22 cellular contexts compared by ENCODE assay signal in genomic region chr2:68878071-68878711, GRCh38. TPM values are rescaled to one million over a fixed set of nuclear protein-coding genes. Genes with fewer than 3 reads are reported as not detected.
DNase-seq lines count a peak whose midpoint lies in the region; ATAC-seq, FAIRE-seq and TF ChIP-seq lines count a peak whose summit lies in the region.
"Had no signal": no experiment of that assay in that cellular context is flagged by ENCODE, and none has a peak within 500 bp of the region (broad histone marks: within the 10 kb centered on the region; RNA-seq: fewer than 3 reads in every experiment).

No MANE protein-coding gene starts in this region.

- H3K9me3 ChIP-seq in SJCRH30 (replicated peaks) (no peaks in the 10 kb centered on the region), K562 (replicated peaks; ENCODE audit: control insufficient read depth, insufficient read depth, low read depth, low read length) (no peaks in the 10 kb centered on the region)
- H3K9me3 ChIP-seq: BLaER1, MG63 had no signal

- H3K4ac ChIP-seq in mesendoderm (ENCODE audit: low read depth, low read length) = no peak overlapping the region

- H3K4me1 ChIP-seq in SJCRH30 (peaks cover 28% of the 10 kb centered on the region), K562 (replicated peaks in 1 of 2; ENCODE audit: control insufficient read depth in 2 of 2, insufficient read depth in 2 of 2, low read length in 2 of 2) (peaks cover 0 to 27% of the 10 kb centered on the region in 2 experiments; a peak in 3 of 5 replicates), mesendoderm (ENCODE audit: control insufficient read depth, low read depth, low read length) (peaks cover 3% of the 10 kb centered on the region)
- H3K4me1 ChIP-seq: BLaER1 had no signal

- H3K27ac ChIP-seq in SJCRH30 (peak overlapping the region; percentile 9; the same call in 1 of the 2 replicates), K562 (ENCODE audit: extremely low read depth, low read depth, low read length) (no peak overlapping the region), mesendoderm (ENCODE audit: low read depth, low read length) (no peak overlapping the region)
- H3K27ac ChIP-seq: 22Rv1, BLaER1, GM23248 had no signal

- no peaks in the 10 kb centered on the region for H3K36me3 ChIP-seq in SJCRH30
- no peaks in the 10 kb centered on the region for H3K36me3 ChIP-seq in K562 (ENCODE audit: control insufficient read depth, insufficient read depth, low read length)
- H3K36me3 ChIP-seq in mesendoderm (ENCODE audit: control insufficient read depth, insufficient read depth, low read length) = no peaks in the 10 kb centered on the region
- H3K36me3 ChIP-seq: BLaER1, MG63 had no signal

- in situ Hi-C loops in K562 (cut with MboI) = no loop called here

- H4K5ac ChIP-seq in mesendoderm (ENCODE audit: low read length) = no peak overlapping the region

- H3K4me2 ChIP-seq in K562 (ENCODE audit: insufficient read depth, low read length) = peak overlapping the region; percentile 22; the same call in 1 of the 2 replicates
- H3K4me2 ChIP-seq in mesendoderm (ENCODE audit: low read length) = no peak overlapping the region
- H3K4me2 ChIP-seq: BLaER1 had no signal

- H3K4me3 ChIP-seq in SJCRH30 (no peak overlapping the region), K562 (no peak overlapping the region), mesendoderm (ENCODE audit: low read length) (no peak overlapping the region)
- H3K4me3 ChIP-seq: BLaER1, GM23248, MG63 had no signal

- intact Hi-C loops in activated CD4-positive, alpha-beta T cell treated with anti-CD3 and anti-CD28 coated beads for 36 hours (cut with DNase I, micrococcal nuclease) = no loop called here
- intact Hi-C loops in K562 (cut with micrococcal nuclease) = no loop called here

- no peak overlapping the region for H4K8ac ChIP-seq in mesendoderm (ENCODE audit: low read depth, low read length)

- 5% methylated on average over 6 of the region's 6 CpGs for WGBS in K562 (ENCODE audit: insufficient coverage, low coverage, missing lambda C conversion rate)
- WGBS in mesendoderm (ENCODE audit: extremely low coverage, insufficient coverage, low lambda C conversion rate) = no CpG with 5 or more reads among the region's 6 CpGs

- no peak overlapping the region for H3K4me3 Mint-ChIP-seq in activated CD4-positive, alpha-beta T cell treated with anti-CD3 and anti-CD28 coated beads for 36 hours
- H3K4me3 Mint-ChIP-seq: CD4-positive, alpha-beta T cell had no signal

- no peak for TF ChIP-seq POLR2A in K562 (conservative IDR thresholded peaks at IDR 0.05)

- ATAC-seq in activated CD4-positive, alpha-beta T cell treated with anti-CD3 and anti-CD28 coated beads for 36 hours = peak; percentile 23
- peak; percentile 59 for ATAC-seq in K562
- no peak for ATAC-seq in HG02623 (IDR thresholded peaks at IDR 0.05; ENCODE audit: unreplicated experiment)

- BruUV-seq in K562 (replicated peaks; lab: Mats Ljungman, UMichigan) = no TSS peak

- H3K27ac Mint-ChIP-seq in activated CD4-positive, alpha-beta T cell treated with anti-CD3 and anti-CD28 coated beads for 36 hours = peak overlapping the region; percentile 56
- H3K27ac Mint-ChIP-seq: CD4-positive, alpha-beta T cell had no signal

- H2BK15ac ChIP-seq in mesendoderm (replicated peaks; ENCODE audit: low read depth) = peak overlapping the region; percentile 79

- H3K79me2 ChIP-seq in K562 (ENCODE audit: control insufficient read depth, insufficient read depth, low read length) (no peaks in the 10 kb centered on the region), mesendoderm (ENCODE audit: control insufficient read depth, insufficient read depth, low read length) (no peaks in the 10 kb centered on the region)

- no peak overlapping the region for H2BK120ac ChIP-seq in mesendoderm (ENCODE audit: low read depth, low read length)

- no peaks in the 10 kb centered on the region for H3K79me1 ChIP-seq in mesendoderm (ENCODE audit: low read length)

- H3K4me1 Mint-ChIP-seq in activated CD4-positive, alpha-beta T cell treated with anti-CD3 and anti-CD28 coated beads for 36 hours = peaks cover 7% of the 10 kb centered on the region

- H3K36me3 Mint-ChIP-seq in activated CD4-positive, alpha-beta T cell treated with anti-CD3 and anti-CD28 coated beads for 36 hours (ENCODE audit: low read depth) = no peaks in the 10 kb centered on the region

- no peak overlapping the region for H2AK5ac ChIP-seq in mesendoderm (ENCODE audit: low read length)

- 0 out of 2 replicates have a peak overlapping the region, but pooled peaks have one; percentile 1 for H2AFZ ChIP-seq in K562 (ENCODE audit: low read depth, low read length)
- H2AFZ ChIP-seq: GM23248 had no signal

- no peak for TF ChIP-seq RAD21 in K562 (CRISPR knock-in tag; conservative IDR thresholded peaks at IDR 0.05 in 1 of 2, IDR thresholded peaks at IDR 0.05 in 1 of 2)

- no peak overlapping the region for H3K56ac ChIP-seq in mesendoderm (ENCODE audit: low read length)

- no peaks in the 10 kb centered on the region for H3K9me1 ChIP-seq in K562 (ENCODE audit: control insufficient read depth, insufficient read depth, low read length)

- DNase-seq in activated CD4-positive, alpha-beta T cell treated with anti-CD3 and anti-CD28 coated beads for 36 hours = peak; percentile 7
- no peak for DNase-seq in activated CD4-positive, alpha-beta T cell treated with anti-CD3 and anti-CD28 coated beads for 1 hour
- DNase-seq in SJCRH30 (no peak), K562 (ENCODE audit: extremely low read depth in 1 of 4, low spot score in 3 of 4) (peak in 2 of 4 experiments; percentile 54 to 79), mesendoderm (no peak), iPS-NIHi7 (ENCODE audit: extremely low spot score) (no peak)
- DNase-seq in activated CD4-positive, CD25-positive, alpha-beta regulatory T cell treated with anti-CD3 and anti-CD28 coated beads, Interleukin-2, amount 50 U/mL, for 72 hours = no peak
- DNase-seq: ACHN; CD4-positive, alpha-beta T cell; DND-41; MG63; NCI-H187; NCI-H446 treated with DMSO at 0.1 percent for 48 hours; NCI-H526 treated with DMSO at 0.1 percent for 48 hours; Right ventricle myocardium superior had no signal

- POLR2A ChIA-PET in activated CD4-positive, alpha-beta T cell treated with anti-CD3 and anti-CD28 coated beads for 36 hours (lab: Charles Lee) = interaction anchor here (0.6 kb wide), 1 partner anchor 398 kb away, joined by 3 read pairs; no protein-coding TSS in a partner anchor
- POLR2A ChIA-PET in K562 (lab: Yijun Ruan, JAX) = no interaction called here

- no peak overlapping the region for H2BK5ac ChIP-seq in mesendoderm (ENCODE audit: low read length)

- TF ChIP-seq CTCF in K562 (IDR thresholded peaks at IDR 0.05 in 2 of 3, conservative IDR thresholded peaks at IDR 0.05 in 1 of 3; ENCODE audit: insufficient read depth in 2 of 3, low read depth in 1 of 3, low read length in 3 of 3) = no peak

- CTCF ChIA-PET in activated CD4-positive, alpha-beta T cell treated with anti-CD3 and anti-CD28 coated beads for 36 hours (lab: Charles Lee) = interaction anchor here (0.6 kb wide), 1 partner anchor 316 kb away, joined by 3 read pairs; no protein-coding TSS in a partner anchor
- CTCF ChIA-PET in K562 (lab: Yijun Ruan, JAX; ENCODE audit: low intra/inter-chr PET ratio) = no interaction called here

- H3K27me3 ChIP-seq in SJCRH30 (no peaks in the 10 kb centered on the region), K562 (ENCODE audit: control insufficient read depth in 2 of 2, insufficient read depth in 2 of 2, low read length in 2 of 2) (no peaks in the 10 kb centered on the region), mesendoderm (ENCODE audit: insufficient read depth, low read length, poor library complexity) (no peaks in the 10 kb centered on the region)
- H3K27me3 ChIP-seq: BLaER1, MG63 had no signal

- FAIRE-seq in K562 (lab: Jason Lieb, UNC) = peak; percentile 89
- FAIRE-seq: GM18507 had no signal

- H3K18ac ChIP-seq in mesendoderm (ENCODE audit: low read length) = no peak overlapping the region

- H3K23ac ChIP-seq in mesendoderm (ENCODE audit: low read length) = no peak overlapping the region

- no peak overlapping the region for H3K9ac ChIP-seq in K562 (ENCODE audit: insufficient read depth in 1 of 2, low read depth in 2 of 2, low read length in 2 of 2)
- no peak overlapping the region for H3K9ac ChIP-seq in mesendoderm (ENCODE audit: low read length)
- H3K9ac ChIP-seq: BLaER1, GM23248 had no signal

- no peaks in the 10 kb centered on the region for H4K20me1 ChIP-seq in K562 (replicated peaks; ENCODE audit: control insufficient read depth, insufficient read depth, low read length)
- H4K20me1 ChIP-seq: BLaER1 had no signal

- H3K27me3 Mint-ChIP-seq in activated CD4-positive, alpha-beta T cell treated with anti-CD3 and anti-CD28 coated beads for 36 hours = peaks cover 4% of the 10 kb centered on the region

- TF ChIP-seq EP300 in K562 (IDR thresholded peaks at IDR 0.05; ENCODE audit: low read length) = peak; percentile 69; the same call in 1 of the 2 replicates

- H3K9me3 Mint-ChIP-seq in activated CD4-positive, alpha-beta T cell treated with anti-CD3 and anti-CD28 coated beads for 36 hours (ENCODE audit: low read depth) = no peaks in the 10 kb centered on the region
- H3K9me3 Mint-ChIP-seq: CD4-positive, alpha-beta T cell had no signal

RNA-seq across cellular contexts. Expression of gene BMP10, which starts 7.0 kb away (rescaled TPM):
- total RNA-seq in activated CD4-positive, alpha-beta T cell treated with anti-CD3 and anti-CD28 coated beads for 36 hours = not detected
- 0.08 TPM in 1 of 2 replicates, not detected in the other for total RNA-seq in SJCRH30 (2014; rRNA removed; shearing (Covaris generic))
- total RNA-seq in K562 (2011; cell fraction: chromatin; rRNA removed; ENCODE audit: low replicate concordance) = 0.86 and 1.8 TPM in 2 replicates
- 1.1 and 1.3 TPM in 2 replicates for total RNA-seq in K562 (2011; cell fraction: nucleolus; rRNA removed)
- 1.6 and 2.1 TPM in 2 replicates for total RNA-seq in K562 (2011; cell fraction: nucleoplasm; rRNA removed)
- total RNA-seq in K562 (2014; rRNA removed) = 0.59 and 0.69 TPM in 2 replicates
- 0.73 and 1.3 TPM in 2 replicates for total RNA-seq in K562 (2014; rRNA removed; fragmentation: Illumina TruSeq; extraction: Trizol)
- 0.43 and 0.45 TPM in 2 replicates for total RNA-seq in K562 (2015; rRNA removed; fragmentation: Illumina TruSeq; extraction: Trizol)
- 0.89 and 0.91 TPM in 2 replicates for total RNA-seq in K562 (2021)
- polyA plus RNA-seq in K562 (2011; rRNA removed) = 0.18 and 0.40 TPM in 2 replicates
- polyA plus RNA-seq in K562 (2011; cell fraction: cytosol; rRNA removed) = 0.16 and 0.21 TPM in 2 replicates
- 0.18 and 0.81 TPM in 2 replicates for polyA plus RNA-seq in K562 (2011; cell fraction: nucleus; rRNA removed)
- 0.50 and 0.60 TPM in 2 replicates for polyA plus RNA-seq in K562 (2012)
- 0.73 and 1.2 TPM in 2 replicates for polyA plus RNA-seq in K562 (2014; fragmentation: Illumina TruSeq; extraction: Trizol)
- polyA plus RNA-seq in K562 (2014; fragmentation: Nextera tagmentation; extraction: Ambion mirVana) = under 1 TPM; 0.11 to 0.29 TPM
- polyA plus RNA-seq in K562 (2014; rRNA removed) = 0.15 and 1.1 TPM in 2 replicates
- polyA minus RNA-seq in K562 (2011; rRNA and poly(A)+ RNA removed) = 0.27 and 1.6 TPM in 2 replicates
- 1.5 TPM in 1 of 2 replicates, not detected in the other for polyA minus RNA-seq in K562 (2011; cell fraction: cytosol; rRNA and poly(A)+ RNA removed)
- polyA minus RNA-seq in K562 (2011; cell fraction: nucleus; rRNA and poly(A)+ RNA removed) = 0.22 and 1.3 TPM in 2 replicates
- polyA plus RNA-seq in mesendoderm (2013, experiment 1 of 2) = not detected
- not detected for polyA plus RNA-seq in mesendoderm (2013, experiment 2 of 2)
- total RNA-seq: CD4-positive, alpha-beta T cell; GM23248; LHCN-M2; Right ventricle myocardium superior; RPMI7951 had no signal
- polyA plus RNA-seq: GM23248 had no signal
